Comparison of ENCODE assay signal across 15 cellular contexts in the genomic region with DNA sequence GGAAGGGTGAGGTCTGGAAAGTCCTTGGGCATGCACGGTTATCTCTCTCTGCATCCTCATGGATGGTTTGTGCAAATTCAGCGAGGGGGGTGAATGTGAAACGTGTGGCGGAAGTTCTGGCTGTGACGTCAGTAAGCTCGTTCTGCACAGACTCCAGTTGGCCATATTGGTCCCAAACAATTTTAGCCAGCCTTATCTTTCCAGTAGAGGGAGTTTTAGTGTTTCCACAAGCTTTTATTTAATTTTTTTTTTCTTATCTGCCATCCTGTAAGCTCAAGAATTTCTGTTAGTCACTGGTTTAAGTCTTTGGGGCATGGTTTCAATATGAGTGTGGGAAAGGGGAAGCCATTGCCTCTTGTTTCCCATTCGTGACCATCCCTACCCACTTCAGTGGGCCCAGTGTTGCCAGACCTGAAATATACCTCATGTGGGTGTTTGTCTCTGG. TPM values are rescaled to one million over a fixed set of nuclear protein-coding genes. Genes with fewer than 3 reads are reported as not detected.
DNase-seq lines count a peak whose midpoint lies in the region; ATAC-seq, FAIRE-seq and TF ChIP-seq lines count a peak whose summit lies in the region.
"Had no signal": no experiment of that assay in that cellular context is flagged by ENCODE, and none has a peak within 500 bp of the region (broad histone marks: within the 10 kb centered on the region; RNA-seq: fewer than 3 reads in every experiment).

No MANE protein-coding gene starts in this region.

- peak; percentile 72 for DNase-seq in NCI-H82 (lab: John Stamatoyannopoulos, UW)
- DNase-seq in NCI-H82 treated with DMSO at 0.1 percent for 48 hours (lab: John Stamatoyannopoulos, UW; ENCODE audit: unreplicated experiment): no peak
- DNase-seq in LNCaP clone FGC (ENCODE audit: low read depth): no peak
- peak; percentile 38 for DNase-seq in bronchial epithelial cell (ENCODE audit: low read depth)
- DNase-seq in retinal pigment epithelial cell (ENCODE audit: low read depth): no peak
- no peak for DNase-seq in foreskin melanocyte
- DNase-seq: 8988T, NCI-H1436 treated with DMSO at 0.1 percent for 48 hours, NCI-H748 treated with DMSO at 0.1 percent for 48 hours, SHP77 had no signal

- H3K4me3 ChIP-seq in LNCaP clone FGC (ENCODE audit: low read depth, low read length) (no peak overlapping the region), bronchial epithelial cell (ENCODE audit: low read depth, low read length) (no peak overlapping the region), retinal pigment epithelial cell (ENCODE audit: low read length) (no peak overlapping the region)
- H3K4me3 ChIP-seq: pancreas, tibial nerve had no signal

- 0 out of 2 replicates have a peak, but pooled peaks have one; percentile 3 for TF ChIP-seq CTCF in LNCaP clone FGC (IDR thresholded peaks at IDR 0.05; ENCODE audit: control insufficient read depth, extremely low read depth, insufficient read depth)
- TF ChIP-seq CTCF in bronchial epithelial cell (IDR thresholded peaks at IDR 0.05; ENCODE audit: insufficient read depth, low read length, severe bottlenecking): no peak
- TF ChIP-seq CTCF in retinal pigment epithelial cell (conservative IDR thresholded peaks at IDR 0.05; ENCODE audit: low read depth, low read length): peak; percentile 39

- H3K36me3 ChIP-seq in bronchial epithelial cell (ENCODE audit: control insufficient read depth, insufficient read depth, low read length): no peaks in the 10 kb centered on the region
- H3K36me3 ChIP-seq: pancreas had no signal

- ATAC-seq in HG03139 (IDR thresholded peaks at IDR 0.05; ENCODE audit: unreplicated experiment): no peak
- no peak for ATAC-seq in HG03354 (IDR thresholded peaks at IDR 0.05; ENCODE audit: poor library complexity, severe bottlenecking, unreplicated experiment)
- ATAC-seq: pancreas had no signal

- no peak for FAIRE-seq in bronchial epithelial cell (lab: Jason Lieb, UNC)
- FAIRE-seq: islet of Langerhans, pancreas had no signal

- no peaks in the 10 kb centered on the region for H3K27me3 ChIP-seq in bronchial epithelial cell (ENCODE audit: control insufficient read depth, insufficient read depth, low read length)
- H3K27me3 ChIP-seq: pancreas, tibial nerve had no signal

RNA-seq across cellular contexts. Expression of a gene that starts 39.0 kb away (rescaled TPM):
- 0.26 and 0.51 TPM in 2 replicates for total RNA-seq in bronchial epithelial cell

Comparison
In these comparisons a context has a peak if more than half of its experiments do, and no peak if none do; other contexts are left out.
1. DNase-seq: peak in NCI-H82 (single experiment) and bronchial epithelial cell (single experiment); none in NCI-H82 treated with DMSO at 0.1 percent for 48 hours (single experiment), LNCaP clone FGC (single experiment), retinal pigment epithelial cell (single experiment) and foreskin melanocyte (single experiment).